8 cellular contexts compared by ENCODE assay signal in genomic region chr2:191679818-191680600, GRCh38. TPM values are rescaled to one million over a fixed set of nuclear protein-coding genes. Genes with fewer than 3 reads are reported as not detected.
DNase-seq lines count a peak whose midpoint lies in the region; ATAC-seq and FAIRE-seq lines count a peak whose summit lies in the region.

No MANE protein-coding gene starts in this region.

- peak overlapping the region; percentile 100 for H3K27ac Mint-ChIP-seq in activated naive CD4-positive, alpha-beta T cell treated with anti-CD3 and anti-CD28 coated beads, Interleukin-2, amount 50 U/mL, for 72 hours

- peaks cover 26 to 41% of the 10 kb centered on the region in 2 donors for H3K36me3 Mint-ChIP-seq in activated naive CD4-positive, alpha-beta T cell treated with anti-CD3 and anti-CD28 coated beads, Interleukin-2, amount 50 U/mL, for 72 hours

- peaks cover 0 to 4% of the 10 kb centered on the region in 2 donors for H3K9me3 Mint-ChIP-seq in activated naive CD4-positive, alpha-beta T cell treated with anti-CD3 and anti-CD28 coated beads, Interleukin-2, amount 50 U/mL, for 72 hours

- DNase-seq in Jurkat, Clone E6-1 (ENCODE audit: low read depth, low spot score): peak; percentile 60
- no peak for DNase-seq in activated naive CD4-positive, alpha-beta T cell treated with anti-CD3 and anti-CD28 coated beads, Interleukin-2, amount 50 U/mL, for 72 hours (ENCODE audit: low spot score in 2 of 2)
- DNase-seq in medulla oblongata (ENCODE audit: extremely low spot score) (peak; percentile 50), NCI-H510A treated with DMSO at 0.1 percent for 48 hours (lab: John Stamatoyannopoulos, UW) (no peak), retina (no peak), cerebellum (ENCODE audit: low spot score) (no peak)

- H3K4me3 ChIP-seq in Jurkat, Clone E6-1 (ENCODE audit: low read length): no peak overlapping the region

- ATAC-seq in GM21529 (IDR thresholded peaks at IDR 0.05; ENCODE audit: unreplicated experiment): peak; percentile 29
- ATAC-seq in activated naive CD4-positive, alpha-beta T cell treated with anti-CD3 and anti-CD28 coated beads, Interleukin-2, amount 50 U/mL, for 72 hours: peak in 1 of 2 donors; percentile 28

- FAIRE-seq in G401.6 (lab: Jason Lieb, UNC): peak; percentile 94

RNA-seq across cellular contexts. Expression of gene NABP1, which starts 2.1 kb away (rescaled TPM):
- 11.1 TPM for polyA plus RNA-seq in Jurkat, Clone E6-1 (2012; ENCODE audit: insufficient read depth, insufficient read length)
- 10 to 100 TPM; 53.7 to 59.7 TPM for total RNA-seq in activated naive CD4-positive, alpha-beta T cell treated with anti-CD3 and anti-CD28 coated beads, Interleukin-2, amount 50 U/mL, for 72 hours
- total RNA-seq in cerebellum: 15.3 TPM

Comparison
In these comparisons a context has a peak if more than half of its experiments do, and no peak if none do; other contexts are left out.
1. DNase-seq: peak in Jurkat, Clone E6-1 (single experiment) and medulla oblongata (single experiment); none in activated naive CD4-positive, alpha-beta T cell treated with anti-CD3 and anti-CD28 coated beads, Interleukin-2, amount 50 U/mL, for 72 hours (0 of 2), NCI-H510A treated with DMSO at 0.1 percent for 48 hours (single experiment), retina (single experiment) and cerebellum (single experiment).